Comparison of ENCODE assay signal across 24 cellular contexts in genomic region chr4:24181005-24181404, GRCh38.
"Had no signal": no experiment of that assay in that cellular context is flagged by ENCODE, and none has a peak within 500 bp of the region (broad histone marks: within the 10 kb centered on the region; RNA-seq: fewer than 3 reads in every experiment).

No MANE protein-coding gene starts in this region.

- H3K27ac ChIP-seq: HL-60, KMS-11, RWPE1 had no signal

- H3K4me3 Mint-ChIP-seq: IgD-negative memory B cell had no signal

- H3K27ac Mint-ChIP-seq: IgD-negative memory B cell had no signal

- H3K36me3 Mint-ChIP-seq: IgD-negative memory B cell had no signal

- DNase-seq: Kasumi-1; MM.1S; NCI-H1092 treated with DMSO at 0.1 percent for 48 hours; NCI-H1436; NCI-H187; NCI-H2029; NCI-H2081 treated with DMSO at 0.1 percent for 48 hours; NCI-H2171; NCI-H226; NCI-H446; NCI-H510A; NCI-H524 treated with DMSO at 0.1 percent for 48 hours; NCI-H69; NCI-H774; NK-92 treated with Interleukin-12 subunit alpha and Interleukin-12 subunit beta, amount 100 ng/mL, for 24 hours; PC-3; SHP77; SK-N-SH had no signal

- ATAC-seq: K562, Panc1, PC-3 had no signal

- H3K4me1 Mint-ChIP-seq: IgD-negative memory B cell had no signal

- H3K4me3 ChIP-seq: K562 had no signal
